In the genomic region with DNA sequence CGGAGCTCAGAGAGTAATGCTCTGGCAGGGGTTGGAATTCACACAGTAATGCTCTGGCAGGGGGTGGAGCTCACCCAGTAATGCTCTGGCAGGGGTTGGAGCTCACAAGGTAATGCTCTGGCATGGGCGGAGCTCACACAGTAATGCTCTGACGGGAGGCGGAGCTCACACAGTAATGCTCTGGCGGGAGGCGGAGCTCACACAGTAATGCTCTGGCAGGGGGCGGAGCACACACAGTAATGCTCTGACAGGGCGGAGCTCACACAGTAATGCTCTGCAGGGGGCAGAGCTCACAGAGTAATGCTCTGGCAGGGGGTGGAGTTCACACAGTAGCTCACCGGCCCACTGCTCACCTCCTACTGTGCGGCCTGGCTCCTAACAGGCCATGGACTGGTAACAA, we compare ENCODE assay signal across 18 cellular contexts.
"Had no signal": no experiment of that assay in that cellular context is flagged by ENCODE, and none has a peak within 500 bp of the region (broad histone marks: within the 10 kb centered on the region; RNA-seq: fewer than 3 reads in every experiment).

No MANE protein-coding gene starts in this region.

- ATAC-seq: activated T-helper 17 cell treated with anti-CD3 and anti-CD28 coated beads, Interleukin-2, amount 50 U/mL, for 72 hours; T-helper 17 cell had no signal

- H3K9me3 Mint-ChIP-seq: activated T-helper 17 cell treated with anti-CD3 and anti-CD28 coated beads, Interleukin-2, amount 50 U/mL, for 72 hours; nephron had no signal

- H3K27ac Mint-ChIP-seq: activated CD4-positive, alpha-beta memory T cell treated with anti-CD3 and anti-CD28 coated beads, Interleukin-2, amount 10 ng/mL, durations not matched to agents 7 days and 5 days; activated naive CD8-positive, alpha-beta T cell treated with anti-CD3 and anti-CD28 coated beads, Interleukin-2, amount 10 ng/mL, durations not matched to agents 7 days and 5 days; activated T-helper 17 cell treated with anti-CD3 and anti-CD28 coated beads, Interleukin-2, amount 50 U/mL, for 72 hours; T-helper 17 cell had no signal

- H3K4me1 Mint-ChIP-seq: activated T-helper 17 cell treated with anti-CD3 and anti-CD28 coated beads, Interleukin-2, amount 50 U/mL, for 72 hours; T-helper 17 cell had no signal

- H3K27me3 Mint-ChIP-seq: activated CD4-positive, alpha-beta memory T cell treated with anti-CD3 and anti-CD28 coated beads, Interleukin-2, amount 10 ng/mL, durations not matched to agents 7 days and 5 days; activated naive CD8-positive, alpha-beta T cell treated with anti-CD3 and anti-CD28 coated beads, Interleukin-2, amount 10 ng/mL, durations not matched to agents 7 days and 5 days; activated T-helper 17 cell treated with anti-CD3 and anti-CD28 coated beads, Interleukin-2, amount 50 U/mL, for 72 hours; brain; T-helper 17 cell had no signal

- H3K27me3 ChIP-seq: esophagus muscularis mucosa, sigmoid colon, spleen, thyroid gland had no signal

- H3K4me3 ChIP-seq: coronary artery, esophagus muscularis mucosa, sigmoid colon, spleen, thyroid gland had no signal

- DNase-seq: activated CD4-positive, alpha-beta memory T cell treated with anti-CD3 and anti-CD28 coated beads, Interleukin-2, amount 10 ng/mL, durations not matched to agents 7 days and 5 days; activated CD4-positive, alpha-beta T cell treated with anti-CD3 and anti-CD28 coated beads for 1 hour; activated naive CD4-positive, alpha-beta T cell; activated naive CD8-positive, alpha-beta T cell treated with anti-CD3 and anti-CD28 coated beads, Interleukin-2, amount 10 ng/mL, durations not matched to agents 7 days and 5 days; activated T-cell treated with anti-CD3 and anti-CD28 coated beads, Interleukin-2, amount 50 U/mL, for 1 hour; central memory CD4-positive, alpha-beta T cell; effector CD4-positive, alpha-beta T cell; sigmoid colon; spleen; stimulated activated naive CD4-positive, alpha-beta T cell; T-helper 17 cell; thyroid gland; WERI-Rb-1 had no signal

- H3K27ac ChIP-seq: coronary artery, esophagus muscularis mucosa, sigmoid colon, thyroid gland, WERI-Rb-1 had no signal

- H3K9me3 ChIP-seq: esophagus muscularis mucosa, sigmoid colon, thyroid gland had no signal

- H3K4me3 Mint-ChIP-seq: activated CD4-positive, alpha-beta memory T cell treated with anti-CD3 and anti-CD28 coated beads, Interleukin-2, amount 10 ng/mL, durations not matched to agents 7 days and 5 days; activated naive CD8-positive, alpha-beta T cell treated with anti-CD3 and anti-CD28 coated beads, Interleukin-2, amount 10 ng/mL, durations not matched to agents 7 days and 5 days; activated T-helper 17 cell treated with anti-CD3 and anti-CD28 coated beads, Interleukin-2, amount 50 U/mL, for 72 hours; brain; nephron; T-helper 17 cell had no signal
